ENCODE assay signal across 12 cellular contexts in the genomic region with DNA sequence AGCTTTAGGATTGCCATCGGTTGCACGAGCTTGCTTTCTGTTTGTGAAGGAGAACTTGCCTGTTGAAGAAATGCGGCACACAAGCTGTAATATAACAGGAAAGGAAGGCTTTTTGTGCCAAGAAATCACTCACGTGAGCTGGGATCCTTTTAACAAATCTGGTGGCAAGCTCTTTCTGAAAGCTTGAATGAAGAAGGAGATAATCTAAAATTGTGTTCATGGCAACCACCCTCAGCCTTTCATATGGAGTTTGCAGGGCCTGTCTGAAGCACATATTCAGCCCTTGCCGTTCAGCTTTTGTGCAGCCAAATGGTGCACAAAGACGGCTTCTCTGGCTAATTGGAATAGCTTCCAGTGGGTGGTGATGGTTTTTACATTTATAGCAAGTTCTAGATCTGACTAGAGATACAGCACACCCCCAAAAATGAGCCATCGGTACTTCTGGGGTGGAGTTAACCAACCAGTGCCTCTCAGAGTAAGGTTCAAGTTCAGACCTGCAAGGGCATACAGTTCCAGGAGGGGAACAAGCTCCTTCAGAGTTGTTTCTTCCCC.
DNase-seq lines count a peak whose midpoint lies in the region; ATAC-seq and TF ChIP-seq lines count a peak whose summit lies in the region.
"Had no signal": no experiment of that assay in that cellular context is flagged by ENCODE, and none has a peak within 500 bp of the region (broad histone marks: within the 10 kb centered on the region; RNA-seq: fewer than 3 reads in every experiment).

No MANE protein-coding gene starts in this region.

- TF ChIP-seq CTCF in RWPE2 (IDR thresholded peaks at IDR 0.05; ENCODE audit: poor library complexity, severe bottlenecking) (no peak), epithelial cell of esophagus (IDR thresholded peaks at IDR 0.05; ENCODE audit: insufficient read depth, low read depth, low read length, missing control alignments) (no peak), lower lobe of right lung (IDR thresholded peaks at IDR 0.05) (no peak), stomach (IDR thresholded peaks at IDR 0.05) (no peak)

- ATAC-seq in RWPE2 (ENCODE audit: low read depth) (peak; percentile 52; the same call in 2 of the 3 replicates), lower lobe of right lung (peak in 1 of 2 donors; percentile 19), GM19035 (IDR thresholded peaks at IDR 0.05; ENCODE audit: unreplicated experiment) (no peak), GM21423 (IDR thresholded peaks at IDR 0.05; ENCODE audit: unreplicated experiment) (no peak)
- ATAC-seq: activated T-cell treated with anti-CD3 and anti-CD28 coated beads, Interleukin-2, amount 50 U/mL, for 72 hours; effector memory CD8-positive, alpha-beta T cell had no signal

- H3K36me3 ChIP-seq in RWPE2 (ENCODE audit: low read depth) = no peaks in the 10 kb centered on the region
- no peaks in the 10 kb centered on the region for H3K36me3 ChIP-seq in lower lobe of right lung
- H3K36me3 ChIP-seq in stomach = no peaks in the 10 kb centered on the region

- no peak for TF ChIP-seq POLR2A in stomach (IDR thresholded peaks at IDR 0.05)

- TF ChIP-seq EP300 in stomach (IDR thresholded peaks at IDR 0.05) = no peak

- H3K4me1 ChIP-seq in RWPE2 (ENCODE audit: insufficient read depth, poor library complexity, severe bottlenecking) (no peaks in the 10 kb centered on the region), lower lobe of right lung (peaks cover 24% of the 10 kb centered on the region), stomach (peaks cover 5 to 20% (median 13%) of the 10 kb centered on the region in 4 donors)

- H3K27ac ChIP-seq in RWPE2 (ENCODE audit: poor library complexity, severe bottlenecking) = no peak overlapping the region
- peak overlapping the region; percentile 65 for H3K27ac ChIP-seq in lower lobe of right lung
- peak overlapping the region in 4 of 5 donors; percentile 37 to 66 (median 52) for H3K27ac ChIP-seq in stomach

- WGBS in stomach, 5 donors = 37 to 69% (median 49%) methylated on average over 7 of the region's 7 CpGs

- no peaks in the 10 kb centered on the region for H3K9me3 ChIP-seq in RWPE2 (ENCODE audit: severe bottlenecking)
- H3K9me3 ChIP-seq in lower lobe of right lung = no peaks in the 10 kb centered on the region
- H3K9me3 ChIP-seq in stomach = no peaks in the 10 kb centered on the region

- intact Hi-C loops in lower lobe of right lung (cut with DNase I) = no loop called here
- intact Hi-C loops in stomach (cut with DNase I; ENCODE audit: low total_unique reads) = no loop called here

- H3K27me3 ChIP-seq in RWPE2 (ENCODE audit: insufficient read depth, poor library complexity, severe bottlenecking) (no peaks in the 10 kb centered on the region), lower lobe of right lung (ENCODE audit: low read depth) (no peaks in the 10 kb centered on the region), stomach (no peaks in the 10 kb centered on the region)

- H3K4me3 ChIP-seq in RWPE2 (ENCODE audit: severe bottlenecking) (no peak overlapping the region), epithelial cell of esophagus (ENCODE audit: low read length) (no peak overlapping the region), lower lobe of right lung (peak overlapping the region; percentile 9), stomach (no peak overlapping the region)

- no peak for DNase-seq in RWPE2 (ENCODE audit: low spot score)
- DNase-seq in epithelial cell of esophagus (ENCODE audit: low read depth) = peak; percentile 66
- no peak for DNase-seq in lower lobe of right lung
- DNase-seq in stomach = no peak
- no peak for DNase-seq in AG08396 (ENCODE audit: low spot score)
- no peak for DNase-seq in HUDEP-2 (lab: John Stamatoyannopoulos, UW; ENCODE audit: unreplicated experiment in 76 of 76)
- DNase-seq: activated T-cell treated with anti-CD3 and anti-CD28 coated beads, Interleukin-2, amount 50 U/mL, for 72 hours; effector memory CD8-positive, alpha-beta T cell; stimulated activated CD4-positive, alpha-beta T cell treated with anti-CD3 and anti-CD28 coated beads, Interleukin-2, amount 100 ng/mL, for 48 hours; T1000 had no signal
